ENCODE assay signal across 15 cellular contexts in genomic region chr7:21076054-21076453, GRCh38.
DNase-seq lines count a peak whose midpoint lies in the region; ATAC-seq and TF ChIP-seq lines count a peak whose summit lies in the region.
"Had no signal": no experiment of that assay in that cellular context is flagged by ENCODE, and none has a peak within 500 bp of the region (broad histone marks: within the 10 kb centered on the region; RNA-seq: fewer than 3 reads in every experiment).

No MANE protein-coding gene starts in this region.

- no peak overlapping the region; the same call in 1 of the 2 replicates for H3K4me3 Mint-ChIP-seq in WTC11
- H3K4me3 Mint-ChIP-seq: CD4-positive, alpha-beta T cell; immature natural killer cell; stimulated activated naive CD8-positive, alpha-beta T cell treated with anti-CD3 and anti-CD28 coated beads, Interleukin-15, amount 100 ng/mL, for 72 hours; T-cell had no signal

- intact Hi-C loops in Right ventricle myocardium superior (cut with DNase I), result no loop called here

- TF ChIP-seq CTCF in WTC11 (IDR thresholded peaks at IDR 0.05), result no peak

- H3K36me3 Mint-ChIP-seq in WTC11, result no peaks in the 10 kb centered on the region
- H3K36me3 Mint-ChIP-seq: immature natural killer cell, T-cell had no signal

- H3K9me3 Mint-ChIP-seq in WTC11, result no peaks in the 10 kb centered on the region
- H3K9me3 Mint-ChIP-seq: CD4-positive, alpha-beta T cell; immature natural killer cell; stimulated activated naive CD8-positive, alpha-beta T cell treated with anti-CD3 and anti-CD28 coated beads, Interleukin-15, amount 100 ng/mL, for 72 hours; T-cell had no signal

- CTCF ChIA-PET in WTC11 (lab: Charles Lee), result interaction anchor here (1.4 to 1.9 kb wide), 2 partner anchors 178 to 299 kb away, joined by 4 to 11 read pairs; no protein-coding TSS in a partner anchor

- POLR2A ChIA-PET in WTC11 (lab: Charles Lee), result no interaction called here

- H3K4me1 Mint-ChIP-seq in WTC11, result peaks cover 27% of the 10 kb centered on the region
- H3K4me1 Mint-ChIP-seq: immature natural killer cell; stimulated activated naive CD8-positive, alpha-beta T cell treated with anti-CD3 and anti-CD28 coated beads, Interleukin-15, amount 100 ng/mL, for 72 hours; T-cell had no signal

- no peaks in the 10 kb centered on the region for H3K27me3 Mint-ChIP-seq in WTC11 (ENCODE audit: low read depth)
- H3K27me3 Mint-ChIP-seq: CD4-positive, alpha-beta T cell had no signal

- DNase-seq in DMS153 (lab: John Stamatoyannopoulos, UW) (peak; percentile 87), NCI-H1417 treated with DMSO at 0.1 percent for 48 hours (lab: John Stamatoyannopoulos, UW) (peak; percentile 82), NCI-H510A (lab: John Stamatoyannopoulos, UW) (peak; percentile 68), WTC11 (ENCODE audit: low spot score) (no peak), NCI-H226 (no peak), Right ventricle myocardium superior (no peak), activated gamma-delta T cell (lab: John Stamatoyannopoulos, UW) (no peak)
- DNase-seq: activated CD4-positive, alpha-beta T cell treated with anti-CD3 and anti-CD28 coated beads for 1 hour; CD4-positive, alpha-beta T cell; central memory CD4-positive, alpha-beta T cell; immature natural killer cell; stimulated activated naive CD8-positive, alpha-beta T cell treated with anti-CD3 and anti-CD28 coated beads, Interleukin-15, amount 100 ng/mL, for 72 hours; T-cell had no signal

- ATAC-seq in WTC11, result peak; percentile 60
- no peak for ATAC-seq in Right ventricle myocardium superior (ENCODE audit: poor library complexity)
- ATAC-seq in GM18868 (IDR thresholded peaks at IDR 0.05; ENCODE audit: unreplicated experiment), result no peak
- ATAC-seq: Panc1; stimulated activated naive CD8-positive, alpha-beta T cell treated with anti-CD3 and anti-CD28 coated beads, Interleukin-15, amount 100 ng/mL, for 72 hours; T-cell had no signal

- H3K27ac Mint-ChIP-seq in WTC11, result peak overlapping the region; percentile 65
- H3K27ac Mint-ChIP-seq: CD4-positive, alpha-beta T cell; immature natural killer cell; stimulated activated naive CD8-positive, alpha-beta T cell treated with anti-CD3 and anti-CD28 coated beads, Interleukin-15, amount 100 ng/mL, for 72 hours; T-cell had no signal

TF ChIP-seq in WTC11, 78 proteins besides CTCF, POLR2A, EP300 and RAD21 (continues in another document):
- TF ChIP-seq NFATC4 (CRISPR knock-in tag; IDR thresholded peaks at IDR 0.05) (no peak), MLX (CRISPR knock-in tag; IDR thresholded peaks at IDR 0.05) (no peak), TCF7 (CRISPR knock-in tag; IDR thresholded peaks at IDR 0.05; ENCODE audit: low read depth) (no peak), ATF6 (CRISPR knock-in tag; IDR thresholded peaks at IDR 0.05) (no peak), NR2C2 (CRISPR knock-in tag; IDR thresholded peaks at IDR 0.05) (no peak), RORB (CRISPR knock-in tag; IDR thresholded peaks at IDR 0.05) (no peak), CBFB (CRISPR knock-in tag; IDR thresholded peaks at IDR 0.05; ENCODE audit: low read depth) (no peak), HMGA2 (CRISPR knock-in tag; IDR thresholded peaks at IDR 0.05) (no peak), FOXK1 (CRISPR knock-in tag; IDR thresholded peaks at IDR 0.05) (no peak), JUN (CRISPR knock-in tag; IDR thresholded peaks at IDR 0.05) (no peak), ZMAT4 (CRISPR knock-in tag; IDR thresholded peaks at IDR 0.05) (no peak), GABPB1 (CRISPR knock-in tag; IDR thresholded peaks at IDR 0.05) (no peak), NR1H2 (CRISPR knock-in tag; IDR thresholded peaks at IDR 0.05) (no peak), ZNF512 (CRISPR knock-in tag; IDR thresholded peaks at IDR 0.05; ENCODE audit: borderline replicate concordance) (no peak), ARID4B (CRISPR knock-in tag; IDR thresholded peaks at IDR 0.05; ENCODE audit: borderline replicate concordance) (no peak), ATF2 (CRISPR knock-in tag; IDR thresholded peaks at IDR 0.05; ENCODE audit: borderline replicate concordance, low read depth) (no peak)

Comparison
In these comparisons a context has a peak if more than half of its experiments do, and no peak if none do; other contexts are left out.
1. DNase-seq: peak in DMS153 (single experiment), NCI-H1417 treated with DMSO at 0.1 percent for 48 hours (single experiment) and NCI-H510A (single experiment); none in WTC11 (single experiment), NCI-H226 (single experiment), Right ventricle myocardium superior (single experiment) and activated gamma-delta T cell (single experiment).